In genomic region chr4:127965803-127966175, GRCh38 we compare ENCODE assay signal across 8 cellular contexts. TPM values are rescaled to one million over a fixed set of nuclear protein-coding genes. Genes with fewer than 3 reads are reported as not detected.
DNase-seq lines count a peak whose midpoint lies in the region; ATAC-seq and TF ChIP-seq lines count a peak whose summit lies in the region.

No MANE protein-coding gene starts in this region.

- H3K9me3 ChIP-seq in DOHH2 (ENCODE audit: control insufficient read depth, insufficient read depth, low read length) (no peaks in the 10 kb centered on the region), HUES64 (ENCODE audit: insufficient read depth, low read depth, low read length) (no peaks in the 10 kb centered on the region), SU-DHL-6 (ENCODE audit: insufficient read depth, low read length) (no peaks in the 10 kb centered on the region)

- H3K9me2 ChIP-seq in DOHH2 (replicated peaks; ENCODE audit: control insufficient read depth, low read length): no peaks in the 10 kb centered on the region
- H3K9me2 ChIP-seq in SU-DHL-6 (replicated peaks; ENCODE audit: insufficient read depth, low read length): no peaks in the 10 kb centered on the region

- H3K4me2 ChIP-seq in DOHH2 (ENCODE audit: low read length): peak overlapping the region; percentile 93
- H3K4me2 ChIP-seq in SU-DHL-6 (ENCODE audit: low read depth, low read length, poor library complexity, severe bottlenecking): peak overlapping the region; percentile 93

- H3K9ac ChIP-seq in HUES64 (ENCODE audit: low read depth, low read length) (peak overlapping the region; percentile 88), SU-DHL-6 (ENCODE audit: low read length) (peak overlapping the region; percentile 89)

- H3K27ac ChIP-seq in DOHH2 (ENCODE audit: low read depth, low read length) (peak overlapping the region; percentile 74), HUES64 (ENCODE audit: low read depth, low read length) (peak overlapping the region; percentile 94), SU-DHL-6 (ENCODE audit: low read depth, low read length) (peak overlapping the region; percentile 69), adipose tissue (ENCODE audit: low read depth, low read length) (peak overlapping the region; percentile 77), skin epidermis (peak overlapping the region; percentile 63 to 98 (median 94))

- TF ChIP-seq CTCF in DOHH2 (IDR thresholded peaks at IDR 0.05; ENCODE audit: low read depth, low read length, poor library complexity, severe bottlenecking) (peak; percentile 4), SU-DHL-6 (IDR thresholded peaks at IDR 0.05; ENCODE audit: insufficient read depth, low read length, poor library complexity, severe bottlenecking) (no peak)

- ATAC-seq in GM21526 (IDR thresholded peaks at IDR 0.05; ENCODE audit: low FRiP score, unreplicated experiment): peak; percentile 41

- H3K36me3 ChIP-seq in DOHH2 (ENCODE audit: control insufficient read depth, low read length) (peaks cover 15% of the 10 kb centered on the region), HUES64 (ENCODE audit: insufficient read depth, low read length) (peaks cover 13% of the 10 kb centered on the region), SU-DHL-6 (ENCODE audit: low read length) (no peaks in the 10 kb centered on the region)

- no peaks in the 10 kb centered on the region for H3F3A ChIP-seq in DOHH2 (ENCODE audit: control insufficient read depth, insufficient read depth)
- no peaks in the 10 kb centered on the region for H3F3A ChIP-seq in SU-DHL-6 (ENCODE audit: insufficient read depth)

- 1% methylated on average over 15 of the region's 15 CpGs for WGBS in HUES64
- 0 to 1% (median 0%) methylated on average over 15 of the region's 15 CpGs for whole genome bisulfite sequencing in adipose tissue, 3 donors

- H3K27me3 ChIP-seq in DOHH2 (ENCODE audit: control insufficient read depth, low read length): no peaks in the 10 kb centered on the region
- no peaks in the 10 kb centered on the region for H3K27me3 ChIP-seq in HUES64 (ENCODE audit: insufficient read depth, low read length)
- no peaks in the 10 kb centered on the region for H3K27me3 ChIP-seq in SU-DHL-6 (ENCODE audit: low read length)

- H4K20me1 ChIP-seq in DOHH2 (ENCODE audit: control insufficient read depth, insufficient read depth, low read depth, low read length): no peaks in the 10 kb centered on the region
- H4K20me1 ChIP-seq in SU-DHL-6 (ENCODE audit: low read depth, low read length): no peaks in the 10 kb centered on the region

- H3K4me3 ChIP-seq in DOHH2 (ENCODE audit: low read length) (peak overlapping the region; percentile 92), HUES64 (ENCODE audit: low read length) (peak overlapping the region; percentile 86), SU-DHL-6 (ENCODE audit: insufficient read depth, low read length, poor library complexity, severe bottlenecking) (peak overlapping the region; percentile 77), skin epidermis (peak overlapping the region; percentile 72 to 94 (median 88))

- H3K79me2 ChIP-seq in DOHH2 (ENCODE audit: control insufficient read depth, low read length): peaks cover 88% of the 10 kb centered on the region
- peaks cover 61% of the 10 kb centered on the region for H3K79me2 ChIP-seq in SU-DHL-6 (ENCODE audit: insufficient read depth, low read length)

- H3K4me1 ChIP-seq in DOHH2 (ENCODE audit: control insufficient read depth, low read length): peaks cover 10% of the 10 kb centered on the region
- H3K4me1 ChIP-seq in HUES64 (ENCODE audit: insufficient read depth, low read length): no peaks in the 10 kb centered on the region; the same call in 1 of the 2 replicates

- peak overlapping the region; percentile 83 for H2AFZ ChIP-seq in SU-DHL-6 (ENCODE audit: low read depth, low read length, severe bottlenecking)

- intact Hi-C loops in posterior vena cava (cut with DNase I): no loop called here

- DNase-seq in iPS DF 19.7 (ENCODE audit: low read depth, low spot score): peak; percentile 28
- no peak for DNase-seq in posterior vena cava (ENCODE audit: low spot score)

RNA-seq across cellular contexts. Expression of gene ABHD18, which starts 0.6 kb away (rescaled TPM):
- 9.2 TPM for polyA plus RNA-seq in HUES64 (2013, experiment 1 of 2)
- polyA plus RNA-seq in HUES64 (2013, experiment 2 of 2): 11.0 TPM
- 1 to 10 TPM; 2.8 to 4.4 (median 3.0) TPM for polyA plus RNA-seq in adipose tissue
- 10 to 100 TPM in 1 of 2 donors, 1 to 10 TPM in 1; 8.0 to 10.8 TPM for total RNA-seq in posterior vena cava

RNA-seq across cellular contexts. Expression of gene MFSD8, which starts 0.8 kb away (rescaled TPM):
- 8.7 TPM for polyA plus RNA-seq in HUES64 (2013, experiment 1 of 2)
- polyA plus RNA-seq in HUES64 (2013, experiment 2 of 2): 9.5 TPM
- polyA plus RNA-seq in adipose tissue: 1 to 10 TPM; 5.7 to 7.8 (median 7.3) TPM
- total RNA-seq in posterior vena cava: 10 to 100 TPM; 22.8 to 24.4 TPM
